5 cellular contexts compared by ENCODE assay signal in the genomic region with DNA sequence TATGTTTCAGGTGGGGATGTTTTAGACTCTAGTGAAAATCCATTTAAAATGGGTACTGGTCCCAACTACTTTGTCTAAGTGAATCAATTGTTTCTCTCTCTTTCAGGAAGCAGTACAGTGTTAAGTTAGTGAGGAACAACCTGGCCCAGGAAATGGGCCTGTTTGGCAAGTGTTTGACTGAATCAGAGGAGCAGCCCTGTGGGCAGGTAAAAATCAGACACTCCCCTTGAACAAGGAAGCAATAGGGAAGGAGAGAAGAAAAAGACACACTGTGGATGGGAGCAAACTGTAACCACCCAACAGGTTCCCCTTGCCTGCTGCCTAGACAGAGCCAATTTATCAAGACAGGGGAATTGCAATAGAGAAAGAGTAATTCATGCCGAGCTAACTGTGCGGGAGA.
"Had no signal": no experiment of that assay in that cellular context is flagged by ENCODE, and none has a peak within 500 bp of the region (broad histone marks: within the 10 kb centered on the region; RNA-seq: fewer than 3 reads in every experiment).

No MANE protein-coding gene starts in this region.

- H3K4me3 ChIP-seq: GM23338, K562 had no signal

- H3K4me2 ChIP-seq: GM23338 had no signal

- H2AFZ ChIP-seq: GM23338 had no signal

- DNase-seq: H9, HCEC 1CT, IMR-90 had no signal

- ATAC-seq: GM23338, K562 had no signal
